ENCODE assay signal across 8 cellular contexts in genomic region chr17:40331743-40332641, GRCh38. TPM values are rescaled to one million over a fixed set of nuclear protein-coding genes. Genes with fewer than 3 reads are reported as not detected.
DNase-seq lines count a peak whose midpoint lies in the region; ATAC-seq and TF ChIP-seq lines count a peak whose summit lies in the region.

No MANE protein-coding gene starts in this region.

- H3K36me3 ChIP-seq in transverse colon, result no peaks in the 10 kb centered on the region
- H3K36me3 ChIP-seq in neural progenitor cell, result no peaks in the 10 kb centered on the region
- peaks cover 14% of the 10 kb centered on the region for H3K36me3 ChIP-seq in SJCRH30

- peaks cover 22% of the 10 kb centered on the region for H3K36me3 Mint-ChIP-seq in central memory CD8-positive, alpha-beta T cell (ENCODE audit: insufficient read depth)
- peaks cover 3% of the 10 kb centered on the region for H3K36me3 Mint-ChIP-seq in neural progenitor cell

- peaks cover 59% of the 10 kb centered on the region for H4K20me1 ChIP-seq in neural progenitor cell (ENCODE audit: low read depth)

- in situ Hi-C loops in transverse colon (cut with MboI; ENCODE audit: low pct_ligation_motif_present in 1 of 4, low pct_unique_long_range_greater_than_20kb in 1 of 4, low sequenced_read_pairs in 3 of 4), result no loop called here

- H3K4me3 ChIP-seq in transverse colon (no peak overlapping the region), neural progenitor cell (no peak overlapping the region), SJCRH30 (no peak overlapping the region)

- 52% methylated on average over 10 of the region's 22 CpGs; no CpG with 5 or more reads in 1 of the 2 donors for WGBS in transverse colon (ENCODE audit: low coverage in 1 of 2), 2 donors

- TF ChIP-seq CTCF in transverse colon (IDR thresholded peaks at IDR 0.05) (no peak), neural progenitor cell (IDR thresholded peaks at IDR 0.05) (no peak)

- H3K4me1 Mint-ChIP-seq in central memory CD8-positive, alpha-beta T cell, result peaks cover 71% of the 10 kb centered on the region
- H3K4me1 Mint-ChIP-seq in neural progenitor cell, result peaks cover 12% of the 10 kb centered on the region

- ATAC-seq in central memory CD8-positive, alpha-beta T cell (replicated peaks; ENCODE audit: extremely low read depth, poor library complexity, severe bottlenecking), result no peak

- no peaks in the 10 kb centered on the region for H3F3A ChIP-seq in neural progenitor cell (ENCODE audit: low read depth)

- no peaks in the 10 kb centered on the region for H3K9me3 Mint-ChIP-seq in central memory CD8-positive, alpha-beta T cell
- H3K9me3 Mint-ChIP-seq in neural progenitor cell, result no peaks in the 10 kb centered on the region

- TF ChIP-seq POLR2A in transverse colon (IDR thresholded peaks at IDR 0.05), result no peak

- H3K27me3 ChIP-seq in transverse colon (no peaks in the 10 kb centered on the region), neural progenitor cell (no peaks in the 10 kb centered on the region), SJCRH30 (no peaks in the 10 kb centered on the region)

- DNase-seq in stimulated activated CD4-positive, alpha-beta T cell treated with anti-CD3 and anti-CD28 coated beads, Interleukin-15, amount 100 ng/mL, for 24 hours, result peak; percentile 36
- DNase-seq in stimulated activated CD4-positive, alpha-beta T cell treated with anti-CD3 and anti-CD28 coated beads, Interleukin-4, amount 100 ng/mL, for 4 hours, result no peak
- no peak for DNase-seq in central memory CD8-positive, alpha-beta T cell (ENCODE audit: low spot score in 2 of 2)
- DNase-seq in medulla oblongata (ENCODE audit: extremely low spot score), result peak; percentile 83
- peak; percentile 64 for DNase-seq in transverse colon
- DNase-seq in activated effector memory CD4-positive, alpha-beta T cell treated with Interleukin-2 at 50 U/mL for 16 hours, result no peak
- no peak for DNase-seq in neural progenitor cell (ENCODE audit: low spot score)
- no peak for DNase-seq in SJCRH30

- peak; percentile 66 for TF ChIP-seq EP300 in transverse colon (IDR thresholded peaks at IDR 0.05; ENCODE audit: low read depth)

- H3K4me3 Mint-ChIP-seq in central memory CD8-positive, alpha-beta T cell, result peak overlapping the region; percentile 8
- no peak overlapping the region for H3K4me3 Mint-ChIP-seq in neural progenitor cell

- intact Hi-C loops in transverse colon (cut with DNase I; ENCODE audit: low total_unique reads), result no loop called here

- H3K9me3 ChIP-seq in transverse colon (no peaks in the 10 kb centered on the region), neural progenitor cell (ENCODE audit: low read depth) (no peaks in the 10 kb centered on the region), SJCRH30 (replicated peaks) (no peaks in the 10 kb centered on the region)

- peaks cover 6% of the 10 kb centered on the region for H3K79me2 ChIP-seq in neural progenitor cell (ENCODE audit: low read depth)

- no peak overlapping the region for H3K9ac ChIP-seq in neural progenitor cell

- H3K4me2 ChIP-seq in neural progenitor cell, result no peak overlapping the region

- H3K27me3 Mint-ChIP-seq in central memory CD8-positive, alpha-beta T cell, result no peaks in the 10 kb centered on the region
- no peaks in the 10 kb centered on the region for H3K27me3 Mint-ChIP-seq in neural progenitor cell (ENCODE audit: insufficient read depth, low read depth)

- peaks cover 70 to 91% (median 79%) of the 10 kb centered on the region in 4 donors for H3K4me1 ChIP-seq in transverse colon
- H3K4me1 ChIP-seq in neural progenitor cell, result peaks cover 8% of the 10 kb centered on the region
- peaks cover 33% of the 10 kb centered on the region for H3K4me1 ChIP-seq in SJCRH30

- H2AFZ ChIP-seq in neural progenitor cell (replicated peaks), result no peak overlapping the region

- peak overlapping the region; percentile 80 for H3K27ac Mint-ChIP-seq in central memory CD8-positive, alpha-beta T cell (ENCODE audit: low read depth)
- H3K27ac Mint-ChIP-seq in neural progenitor cell, result no peak overlapping the region

- H3K27ac ChIP-seq in transverse colon (peak overlapping the region; percentile 75 to 96 (median 84)), neural progenitor cell (no peak overlapping the region), SJCRH30 (no peak overlapping the region)

RNA-seq across cellular contexts. Expression of gene RARA, which starts 23.0 kb away (rescaled TPM):
- total RNA-seq in transverse colon (100 to 1,000 TPM in 1 of 4 donors, 10 to 100 TPM in 3; 23.5 to 110 (median 49.1) TPM), neural progenitor cell (ENCODE audit: low replicate concordance) (9.0 and 9.4 TPM in 2 replicates)
- total RNA-seq in SJCRH30 (2014; rRNA removed; shearing (Covaris generic)), result 42.3 and 43.2 TPM in 2 replicates

RNA-seq across cellular contexts. Expression of gene GJD3, which starts 32.5 kb away (rescaled TPM):
- not detected for total RNA-seq in transverse colon
- not detected in 2 replicates for total RNA-seq in neural progenitor cell (ENCODE audit: low replicate concordance)
- not detected in 2 replicates for total RNA-seq in SJCRH30 (2014; rRNA removed; shearing (Covaris generic))

RNA-seq across cellular contexts. Expression of gene CDC6, which starts 44.3 kb away (rescaled TPM):
- total RNA-seq in transverse colon (1 to 10 TPM in 3 of 4 donors, not detected in 1; 1.6 to 3.2 (median 2.4) TPM), neural progenitor cell (ENCODE audit: low replicate concordance) (54.6 and 65.3 TPM in 2 replicates)
- 89.3 and 97.0 TPM in 2 replicates for total RNA-seq in SJCRH30 (2014; rRNA removed; shearing (Covaris generic))

Comparison
In these comparisons a context has a peak if more than half of its experiments do, and no peak if none do; other contexts are left out.
1. DNase-seq: peak in stimulated activated CD4-positive, alpha-beta T cell treated with anti-CD3 and anti-CD28 coated beads, Interleukin-15, amount 100 ng/mL, for 24 hours (single experiment), medulla oblongata (single experiment) and transverse colon (single experiment); none in stimulated activated CD4-positive, alpha-beta T cell treated with anti-CD3 and anti-CD28 coated beads, Interleukin-4, amount 100 ng/mL, for 4 hours (0 of 2), central memory CD8-positive, alpha-beta T cell (0 of 2), activated effector memory CD4-positive, alpha-beta T cell treated with Interleukin-2 at 50 U/mL for 16 hours (single experiment), neural progenitor cell (single experiment) and SJCRH30 (0 of 2).
2. H3K27ac ChIP-seq: peak in transverse colon (4 of 4); none in neural progenitor cell (single experiment) and SJCRH30 (single experiment).
3. RNA of gene CDC6, which starts 44.3 kb away (total RNA-seq): 89.3 to 97.0 TPM in SJCRH30 and 54.6 to 65.3 TPM in neural progenitor cell; 1.6 to 3.2 TPM in transverse colon; every median in the first group is over 10 times any median in the second.